1 cellular context compared by ENCODE assay signal in the genomic region with DNA sequence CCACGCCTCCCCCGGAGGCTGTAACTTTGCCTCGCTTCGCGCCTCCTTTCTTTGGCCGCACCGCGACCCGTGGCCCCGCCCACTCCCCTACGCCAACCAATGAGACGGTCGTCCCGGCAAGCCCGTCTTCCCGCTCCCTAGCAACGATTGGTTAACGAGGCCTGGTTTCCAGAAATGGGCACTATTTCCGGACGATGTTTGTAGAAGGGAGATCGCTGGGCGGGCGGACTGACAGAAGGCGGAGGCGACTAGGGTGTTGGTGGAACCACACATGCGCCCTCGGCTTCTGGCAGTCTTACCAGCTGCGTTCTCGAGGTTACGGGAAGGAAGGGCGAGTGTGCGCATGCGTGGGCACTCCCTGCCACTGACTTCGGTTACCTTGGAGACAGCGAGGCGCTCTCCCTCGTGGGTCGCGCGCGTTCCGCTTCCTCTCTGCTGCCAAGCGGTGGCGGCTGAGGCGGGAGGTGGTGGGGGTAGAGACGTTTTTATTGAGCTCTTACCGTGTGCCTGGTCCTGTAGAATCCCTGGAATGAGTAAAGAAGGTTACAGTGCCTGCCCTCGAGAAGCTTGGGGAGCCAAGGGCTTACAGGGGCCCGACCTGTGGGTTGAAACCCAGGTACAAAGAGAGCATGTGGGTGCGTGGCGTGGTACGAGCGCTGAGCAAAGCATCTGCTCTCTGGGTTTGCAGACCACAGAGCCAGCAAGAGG.
TF ChIP-seq lines count a peak whose summit lies in the region.

No MANE protein-coding gene starts in this region.

TF ChIP-seq in HepG2, 621 proteins besides CTCF, POLR2A, EP300 and RAD21 (continued from another document):
- 0 out of 2 replicates have a peak, but pooled peaks have one; percentile 22 for TF ChIP-seq ATF3 (CRISPR knock-in tag; IDR thresholded peaks at IDR 0.05)
- no peak; the same call in 1 of the 2 replicates for TF ChIP-seq ZNF891 (CRISPR knock-in tag; IDR thresholded peaks at IDR 0.05)
- no peak for TF ChIP-seq ZNF839 (CRISPR knock-in tag; IDR thresholded peaks at IDR 0.05; ENCODE audit: borderline replicate concordance)
